Comparison of ENCODE assay signal across 1 cellular context in the genomic region with DNA sequence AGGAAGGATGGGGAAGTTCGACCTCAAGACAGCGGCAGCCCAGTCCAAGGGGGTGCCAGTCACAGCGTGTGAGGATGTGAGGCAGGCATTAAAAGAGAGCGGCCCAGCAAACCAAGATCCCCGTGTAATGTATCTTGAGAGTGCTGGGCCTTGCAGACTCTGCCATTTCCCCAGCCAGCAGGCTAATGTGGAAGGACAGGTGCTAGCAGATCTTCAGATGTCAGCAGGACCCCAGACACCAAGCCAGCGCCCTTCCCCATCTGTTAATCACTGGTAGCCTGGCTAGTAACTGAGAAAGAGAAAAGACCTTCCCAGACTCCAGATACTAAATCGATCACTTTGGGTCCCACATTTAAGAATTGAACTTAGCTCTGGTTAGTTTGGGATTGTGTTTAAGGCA.
TF ChIP-seq lines count a peak whose summit lies in the region.

No MANE protein-coding gene starts in this region.

TF ChIP-seq in H1, 55 proteins besides CTCF, POLR2A, EP300 and RAD21 (continued from another document):
- TF ChIP-seq TEAD4 (IDR thresholded peaks at IDR 0.05; ENCODE audit: low read depth, low read length) = no peak
- no peak for TF ChIP-seq ASH2L (IDR thresholded peaks at IDR 0.05; ENCODE audit: low read length)
